ENCODE assay signal across 8 cellular contexts in the genomic region with DNA sequence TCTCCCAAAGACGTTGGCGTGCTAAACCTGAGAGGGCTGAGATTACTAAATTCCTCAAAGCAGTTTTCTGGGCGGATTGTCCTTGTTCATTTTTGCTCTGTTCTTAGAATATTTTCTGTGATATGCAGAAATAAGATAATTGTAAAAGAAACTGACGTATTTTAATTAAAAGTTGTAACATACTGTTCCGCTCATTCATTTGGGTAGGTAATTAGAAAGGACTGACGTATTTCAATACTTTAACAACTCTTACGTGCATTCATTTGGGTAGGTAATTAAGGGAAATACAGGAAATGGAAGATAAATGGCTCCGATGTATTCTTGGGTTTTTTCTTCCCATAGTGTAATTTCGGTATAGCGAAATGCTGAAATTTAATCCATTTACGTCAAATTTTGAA. TPM values are rescaled to one million over a fixed set of nuclear protein-coding genes. Genes with fewer than 3 reads are reported as not detected.
DNase-seq lines count a peak whose midpoint lies in the region; ATAC-seq and TF ChIP-seq lines count a peak whose summit lies in the region.

No MANE protein-coding gene starts in this region.

- CTCF ChIA-PET in WTC11 (lab: Charles Lee): interaction anchor here (0.9 kb wide), 1 partner anchor 12 kb away, joined by 3 read pairs; no protein-coding TSS in a partner anchor

- peaks cover 5% of the 10 kb centered on the region; the same call in 1 of the 2 replicates for H3K27me3 ChIP-seq in GM23338 (ENCODE audit: insufficient read depth)

- H3K4me3 ChIP-seq in GM23338 (peak overlapping the region; percentile 68), skin epidermis (peak overlapping the region; percentile 63 to 95 (median 85))

- H3K27me3 Mint-ChIP-seq in GM23338 (ENCODE audit: insufficient read depth, low read depth, poor library complexity) (peaks cover 8% of the 10 kb centered on the region), WTC11 (ENCODE audit: low read depth) (no peaks in the 10 kb centered on the region; the same call in 1 of the 2 replicates), glutamatergic neuron (ENCODE audit: unreplicated experiment) (peaks cover 7% of the 10 kb centered on the region)

- H3K9me3 Mint-ChIP-seq in GM23338 (no peaks in the 10 kb centered on the region; the same call in 2 of the 3 replicates), WTC11 (no peaks in the 10 kb centered on the region), glutamatergic neuron (ENCODE audit: unreplicated experiment) (peaks cover 12% of the 10 kb centered on the region)

- H4K20me1 ChIP-seq in GM23338 (replicated peaks; ENCODE audit: insufficient read depth): 0 out of 2 replicates have a peak, but pooled peaks cover 7% of the 10 kb centered on the region

- H3K9me2 ChIP-seq in GM23338 (ENCODE audit: insufficient read depth): no peaks in the 10 kb centered on the region

- ATAC-seq in GM23338 (no peak), WTC11 (no peak), GM19351 (IDR thresholded peaks at IDR 0.05; ENCODE audit: unreplicated experiment) (no peak)

- H3K4me3 Mint-ChIP-seq in GM23338 (peak overlapping the region; percentile 94), WTC11 (peak overlapping the region; percentile 100), glutamatergic neuron (ENCODE audit: unreplicated experiment) (peak overlapping the region; percentile 98)

- H3K4me2 ChIP-seq in GM23338: peak overlapping the region; percentile 92

- H3K36me3 Mint-ChIP-seq in GM23338 (ENCODE audit: low read depth) (no peaks in the 10 kb centered on the region), WTC11 (no peaks in the 10 kb centered on the region), glutamatergic neuron (ENCODE audit: unreplicated experiment) (no peaks in the 10 kb centered on the region)

- no peaks in the 10 kb centered on the region for H3F3A ChIP-seq in GM23338 (replicated peaks; ENCODE audit: low read depth)

- POLR2A ChIA-PET in WTC11 (lab: Charles Lee): no interaction called here

- H3K27ac ChIP-seq in GM23338 (ENCODE audit: low read depth): no peak overlapping the region
- peak overlapping the region in 19 of 21 experiments; percentile 87 to 99 (median 95) for H3K27ac ChIP-seq in skin epidermis

- H3K4me1 Mint-ChIP-seq in GM23338 (peaks cover 28% of the 10 kb centered on the region), WTC11 (peaks cover 59% of the 10 kb centered on the region), glutamatergic neuron (ENCODE audit: low read depth, unreplicated experiment) (peaks cover 43% of the 10 kb centered on the region)

- no peaks in the 10 kb centered on the region for H3K36me3 ChIP-seq in GM23338 (ENCODE audit: insufficient read depth)

- peaks cover 32% of the 10 kb centered on the region for H3K4me1 ChIP-seq in GM23338 (ENCODE audit: insufficient read depth)

- H3K79me2 ChIP-seq in GM23338 (replicated peaks; ENCODE audit: insufficient read depth): peaks cover 38% of the 10 kb centered on the region

- DNase-seq in GM23338 (ENCODE audit: low spot score) (no peak), WTC11 (ENCODE audit: low spot score) (no peak), glutamatergic neuron (no peak), germinal center (ENCODE audit: low spot score) (no peak), NCI-H748 treated with DMSO at 0.1 percent for 48 hours (lab: John Stamatoyannopoulos, UW) (no peak)
- DNase-seq in stimulated activated CD4-positive, alpha-beta T cell treated with anti-CD3 and anti-CD28 coated beads, Interleukin-15, amount 100 ng/mL, for 24 hours: no peak

- H3K27ac Mint-ChIP-seq in GM23338 (no peak overlapping the region), WTC11 (peak overlapping the region; percentile 98; the same call in 1 of the 2 replicates), glutamatergic neuron (ENCODE audit: unreplicated experiment) (peak overlapping the region; percentile 77)

- H2AFZ ChIP-seq in GM23338: peak overlapping the region; percentile 85; the same call in 1 of the 2 replicates

- TF ChIP-seq CTCF in GM23338 (conservative IDR thresholded peaks at IDR 0.05; ENCODE audit: low read depth in 2 of 2) (no peak), WTC11 (IDR thresholded peaks at IDR 0.05) (no peak), glutamatergic neuron (IDR thresholded peaks at IDR 0.05; ENCODE audit: partially characterized antibody, unreplicated experiment) (no peak)

TF ChIP-seq in GM23338, 12 proteins besides CTCF, POLR2A, EP300 and RAD21 (continues in another document):
- no peak for TF ChIP-seq REST (IDR thresholded peaks at IDR 0.05; ENCODE audit: unreplicated experiment)

TF ChIP-seq in WTC11, 78 proteins besides CTCF, POLR2A, EP300 and RAD21 (continues in another document):
- TF ChIP-seq FOXP1 (CRISPR knock-in tag; IDR thresholded peaks at IDR 0.05; ENCODE audit: borderline replicate concordance) (no peak), KAT7 (CRISPR knock-in tag; IDR thresholded peaks at IDR 0.05; ENCODE audit: borderline replicate concordance) (no peak), IRF2 (CRISPR knock-in tag; IDR thresholded peaks at IDR 0.05; ENCODE audit: borderline replicate concordance, low read depth) (no peak), E2F1 (CRISPR knock-in tag; IDR thresholded peaks at IDR 0.05) (no peak), RORB (CRISPR knock-in tag; IDR thresholded peaks at IDR 0.05) (no peak), FOXK1 (CRISPR knock-in tag; IDR thresholded peaks at IDR 0.05) (no peak), E2F5 (CRISPR knock-in tag; IDR thresholded peaks at IDR 0.05) (no peak), ZNF232 (CRISPR knock-in tag; IDR thresholded peaks at IDR 0.05) (no peak), TEAD1 (CRISPR knock-in tag; IDR thresholded peaks at IDR 0.05) (no peak), GABPB1 (CRISPR knock-in tag; IDR thresholded peaks at IDR 0.05) (no peak), ETV6 (CRISPR knock-in tag; IDR thresholded peaks at IDR 0.05) (no peak), SMAD3 (CRISPR knock-in tag; IDR thresholded peaks at IDR 0.05; ENCODE audit: borderline replicate concordance) (no peak)
- TF ChIP-seq, protein P1, sequence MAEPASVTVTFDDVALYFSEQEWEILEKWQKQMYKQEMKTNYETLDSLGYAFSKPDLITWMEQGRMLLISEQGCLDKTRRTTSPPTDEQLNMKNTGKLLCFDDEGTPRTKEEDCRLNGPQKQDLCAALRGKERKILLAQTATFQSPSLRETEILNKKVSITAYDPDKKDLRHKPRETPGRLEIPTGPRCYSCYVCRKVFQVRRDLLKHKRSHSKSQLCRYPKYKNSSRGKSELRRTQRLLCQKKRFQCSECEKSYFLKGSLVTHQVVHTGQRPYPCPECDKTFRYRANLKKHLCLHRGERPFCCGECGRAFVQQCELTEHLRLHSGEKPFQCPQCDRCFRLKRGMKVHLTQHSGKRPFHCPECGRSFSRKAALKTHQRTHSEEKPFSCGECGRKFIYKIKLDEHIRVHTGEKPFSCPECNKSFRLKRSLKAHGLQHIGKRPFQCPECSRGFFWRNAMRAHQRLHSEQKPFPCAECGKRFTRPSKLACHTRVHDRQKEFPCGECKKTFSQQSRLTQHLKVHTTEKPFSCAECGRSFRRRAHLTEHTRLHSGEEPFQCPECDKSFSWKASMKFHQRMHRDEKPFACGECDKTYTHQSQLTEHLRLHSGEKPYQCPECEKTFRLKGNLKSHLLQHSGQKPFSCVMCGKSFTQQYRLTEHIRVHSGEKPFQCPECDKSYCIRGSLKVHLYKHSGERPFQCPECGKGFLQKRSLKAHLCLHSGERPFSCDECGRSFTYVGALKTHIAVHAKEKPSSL (CRISPR knock-in tag; conservative IDR thresholded peaks at IDR 0.05): no peak

RNA-seq across cellular contexts. Expression of gene OSTF1, which starts 1.1 kb away (rescaled TPM):
- 15.6 and 22.8 TPM in 2 replicates for total RNA-seq in GM23338 (2014; rRNA removed; shearing (Covaris generic))
- 20.9 and 24.0 TPM in 2 replicates for polyA plus RNA-seq in GM23338 (2016; fragmentation: Nextera tagmentation; extraction: Ambion mirVana)
- 15.0 to 17.8 TPM (median 16.1 TPM) in 3 replicates for total RNA-seq in WTC11 (2021)
- 38.4 TPM for total RNA-seq in glutamatergic neuron (ENCODE audit: unreplicated experiment)

RNA-seq across cellular contexts. Expression of gene NMRK1, which starts 1.4 kb away (rescaled TPM):
- total RNA-seq in GM23338 (2014; rRNA removed; shearing (Covaris generic)): 6.2 and 9.6 TPM in 2 replicates
- polyA plus RNA-seq in GM23338 (2016; fragmentation: Nextera tagmentation; extraction: Ambion mirVana): 12.5 and 15.8 TPM in 2 replicates
- total RNA-seq in WTC11 (2021) (10.5 to 14.5 TPM (median 13.3 TPM) in 3 replicates), glutamatergic neuron (ENCODE audit: unreplicated experiment) (6.1 TPM)
